8 cellular contexts compared by ENCODE assay signal in genomic region chr1:108561731-108562326, GRCh38. TPM values are rescaled to one million over a fixed set of nuclear protein-coding genes. Genes with fewer than 3 reads are reported as not detected.
DNase-seq lines count a peak whose midpoint lies in the region; ATAC-seq, FAIRE-seq and TF ChIP-seq lines count a peak whose summit lies in the region.

No MANE protein-coding gene starts in this region.

- H3K4me1 Mint-ChIP-seq in activated T-cell treated with anti-CD3 and anti-CD28 coated beads, Interleukin-2, amount 50 U/mL, for 24 hours (ENCODE audit: low read depth) = peaks cover 47% of the 10 kb centered on the region

- H3K4me3 Mint-ChIP-seq in activated T-cell treated with anti-CD3 and anti-CD28 coated beads, Interleukin-2, amount 50 U/mL, for 24 hours = peak overlapping the region; percentile 90

- no peaks in the 10 kb centered on the region for H3K9me2 ChIP-seq in PC-9 (ENCODE audit: insufficient read depth)

- FAIRE-seq in D721Med (lab: Jason Lieb, UNC) = no peak

- no peaks in the 10 kb centered on the region; the same call in 1 of the 2 replicates for H3F3A ChIP-seq in PC-9 (ENCODE audit: insufficient read depth, low read depth)

- POLR2A ChIA-PET in PC-9 (lab: Charles Lee; ENCODE audit: unreplicated experiment) = interaction anchor here (0.6 kb wide), 1 partner anchor 76 kb away, joined by 3 read pairs; no protein-coding TSS in a partner anchor

- DNase-seq in D721Med (ENCODE audit: insufficient read length, low spot score) (no peak), HT-29 (ENCODE audit: low spot score) (peak; percentile 86), PC-9 (peak; percentile 81 to 83), foreskin fibroblast (peak in 1 of 2 donors; percentile 37), retina (peak; percentile 23), amniotic stem cell (lab: John Stamatoyannopoulos, UW) (no peak)
- DNase-seq in activated T-cell treated with anti-CD3 and anti-CD28 coated beads, Interleukin-2, amount 50 U/mL, for 24 hours = peak; percentile 83

- peaks cover 1% of the 10 kb centered on the region for H3K36me3 Mint-ChIP-seq in activated T-cell treated with anti-CD3 and anti-CD28 coated beads, Interleukin-2, amount 50 U/mL, for 24 hours (ENCODE audit: low read depth)

- TF ChIP-seq CTCF in D721Med (IDR thresholded peaks at IDR 0.05; ENCODE audit: insufficient read depth, missing control alignments) (peak; percentile 67), PC-9 (conservative IDR thresholded peaks at IDR 0.05) (peak; percentile 97), foreskin fibroblast (IDR thresholded peaks at IDR 0.05; ENCODE audit: low read depth, low read length) (peak; percentile 14)

- intact Hi-C loops in PC-9 (cut with micrococcal nuclease; ENCODE audit: unreplicated experiment) = loop anchor here (1.0 kb wide), 1 partner anchor 50 kb away; no protein-coding TSS in a partner anchor

- H3K4me1 ChIP-seq in PC-9 (replicated peaks; ENCODE audit: insufficient read depth) = peaks cover 26% of the 10 kb centered on the region

- no peak overlapping the region for H2AFZ ChIP-seq in PC-9

- CTCF ChIA-PET in PC-9 (lab: Charles Lee) = interaction anchor here (0.5 to 1.7 kb wide), 7 partner anchors 39 to 780 kb away, joined by 3 to 9 read pairs (median 5); partner anchors contain the start of gene SLC25A24

- H3K4me3 ChIP-seq in PC-9 = peak overlapping the region; percentile 69; the same call in 1 of the 2 replicates
- peak overlapping the region; percentile 13 to 88 for H3K4me3 ChIP-seq in foreskin fibroblast (ENCODE audit: low read depth in 1 of 2, low read length in 2 of 2)

- BruUV-seq in PC-9 (replicated peaks; lab: Mats Ljungman, UMichigan) = no TSS peak

- no peaks in the 10 kb centered on the region for H3K27me3 ChIP-seq in PC-9 (ENCODE audit: insufficient read depth, low read depth)

- H3K4me2 ChIP-seq in PC-9 = peak overlapping the region; percentile 78

- no peaks in the 10 kb centered on the region for H4K20me1 ChIP-seq in PC-9 (ENCODE audit: insufficient read depth)

- no peaks in the 10 kb centered on the region for H3K36me3 ChIP-seq in PC-9 (ENCODE audit: low read depth)

- no peak overlapping the region for H3K27ac ChIP-seq in PC-9

- no peaks in the 10 kb centered on the region for H3K27me3 Mint-ChIP-seq in activated T-cell treated with anti-CD3 and anti-CD28 coated beads, Interleukin-2, amount 50 U/mL, for 24 hours

- ATAC-seq in GM21360 (IDR thresholded peaks at IDR 0.05; ENCODE audit: unreplicated experiment) = peak; percentile 35

- 0 out of 2 replicates have a peak, but pooled peaks cover 13% of the 10 kb centered on the region for H3K79me2 ChIP-seq in PC-9 (ENCODE audit: low read depth)

- H3K9me3 ChIP-seq in PC-9 (ENCODE audit: insufficient read depth, low read depth) = no peaks in the 10 kb centered on the region

- no peaks in the 10 kb centered on the region for H3K9me3 Mint-ChIP-seq in activated T-cell treated with anti-CD3 and anti-CD28 coated beads, Interleukin-2, amount 50 U/mL, for 24 hours

- no peak overlapping the region for H3K27ac Mint-ChIP-seq in activated T-cell treated with anti-CD3 and anti-CD28 coated beads, Interleukin-2, amount 50 U/mL, for 24 hours

RNA-seq across cellular contexts. Expression of gene EEIG2, which starts 1.9 kb away (rescaled TPM):
- total RNA-seq in HT-29 (2014; rRNA removed; shearing (Covaris generic)) = 2.1 and 3.1 TPM in 2 replicates
- 31.6 and 31.9 TPM in 2 replicates for total RNA-seq in PC-9 (2021)

Comparison
In these comparisons a context has a peak if more than half of its experiments do, and no peak if none do; other contexts are left out.
1. DNase-seq: peak in HT-29 (single experiment), PC-9 (2 of 2), activated T-cell treated with anti-CD3 and anti-CD28 coated beads, Interleukin-2, amount 50 U/mL, for 24 hours (single experiment) and retina (single experiment); none in D721Med (single experiment) and amniotic stem cell (single experiment).
2. CTCF ChIP-seq: peak in every context shown above with its lines; median percentile 97 in PC-9; 67 in D721Med; 14 in foreskin fibroblast.